ENCODE assay signal across 23 cellular contexts in genomic region chr20:15482525-15482924, GRCh38.
DNase-seq lines count a peak whose midpoint lies in the region; ATAC-seq and TF ChIP-seq lines count a peak whose summit lies in the region.
"Had no signal": no experiment of that assay in that cellular context is flagged by ENCODE, and none has a peak within 500 bp of the region (broad histone marks: within the 10 kb centered on the region; RNA-seq: fewer than 3 reads in every experiment).

No MANE protein-coding gene starts in this region.

- ATAC-seq in SK-N-SH treated with all-trans-retinoic acid at 6 μM for 48 hours: no peak
- ATAC-seq in PC-3: no peak
- ATAC-seq: HCT116 had no signal

- no TSS peak for BruUV-seq in PC-3 (replicated peaks; lab: Mats Ljungman, UMichigan)

- TF ChIP-seq CTCF in SK-N-SH (IDR thresholded peaks at IDR 0.05) (peak; percentile 23; the same call in 1 of the 2 replicates), PC-3 (conservative IDR thresholded peaks at IDR 0.05; ENCODE audit: low read depth, low read length) (0 out of 2 replicates have a peak, but pooled peaks have one; percentile 28), epithelial cell of proximal tubule (conservative IDR thresholded peaks at IDR 0.05; ENCODE audit: low read depth, low read length) (peak; percentile 14), osteocyte (IDR thresholded peaks at IDR 0.05) (peak; percentile 12)

- H3K4me1 Mint-ChIP-seq in osteocyte (ENCODE audit: unreplicated experiment): peaks cover 11% of the 10 kb centered on the region
- H3K4me1 Mint-ChIP-seq: CD8-positive, alpha-beta memory T cell had no signal

- CTCF ChIA-PET in SK-N-SH (lab: Yijun Ruan, JAX) (interaction anchor here (0.8 kb wide), 1 partner anchor 440 kb away, joined by 3 read pairs; no protein-coding TSS in a partner anchor), PC-3 (lab: Charles Lee) (no interaction called here)

- intact Hi-C loops in PC-3 (cut with micrococcal nuclease): no loop called here

- H3K4me1 ChIP-seq in SK-N-SH (ENCODE audit: control insufficient read depth in 1 of 2, insufficient read depth in 2 of 2, low read depth in 1 of 2, low read length in 1 of 2): no peaks in the 10 kb centered on the region
- peaks cover 5% of the 10 kb centered on the region for H3K4me1 ChIP-seq in PC-3 (ENCODE audit: insufficient read depth, low read length)

- DNase-seq in SK-N-SH (no peak), PC-3 (peak; percentile 26), epithelial cell of proximal tubule (ENCODE audit: low read depth) (no peak), osteocyte (ENCODE audit: extremely low spot score, unreplicated experiment) (no peak), T1000 (lab: John Stamatoyannopoulos, UW) (no peak)
- no peak for DNase-seq in stimulated activated CD4-positive, alpha-beta T cell treated with anti-CD3 and anti-CD28 coated beads, Interleukin-2, amount 100 ng/mL, for 24 hours
- DNase-seq in activated CD4-positive, CD25-positive, alpha-beta regulatory T cell (lab: John Stamatoyannopoulos, UW): no peak
- DNase-seq: C1 segment of cervical spinal cord; CD8-positive, alpha-beta memory T cell; DND-41; MG63; NCI-H1092; NCI-H1436 treated with DMSO at 0.1 percent for 48 hours; NCI-H2029; NCI-H510A; NCI-H748 treated with DMSO at 0.1 percent for 48 hours; OCI-M1; RPMI8226; SHP77 treated with DMSO at 0.1 percent for 48 hours had no signal

- H3K4me3 Mint-ChIP-seq in osteocyte (ENCODE audit: unreplicated experiment): no peak overlapping the region
- H3K4me3 Mint-ChIP-seq: CD8-positive, alpha-beta memory T cell had no signal

- peaks cover 3% of the 10 kb centered on the region for H3K9me3 Mint-ChIP-seq in osteocyte (ENCODE audit: unreplicated experiment)

- H3K27me3 ChIP-seq in SK-N-SH (ENCODE audit: insufficient read depth) (no peaks in the 10 kb centered on the region), PC-3 (ENCODE audit: low read length) (no peaks in the 10 kb centered on the region)
- H3K27me3 ChIP-seq: MG63 had no signal

- H3K4me3 ChIP-seq in SK-N-SH (ENCODE audit: low read depth in 2 of 2, low read length in 1 of 2): no peak overlapping the region
- no peak overlapping the region for H3K4me3 ChIP-seq in PC-3 (ENCODE audit: low read length)
- H3K4me3 ChIP-seq in epithelial cell of proximal tubule (ENCODE audit: low read depth, low read length): no peak overlapping the region
- H3K4me3 ChIP-seq: MG63 had no signal

- H3K36me3 ChIP-seq in SK-N-SH (replicated peaks in 1 of 2; ENCODE audit: control insufficient read depth in 1 of 2, insufficient read depth in 2 of 2, low read length in 1 of 2) (no peaks in the 10 kb centered on the region), PC-3 (ENCODE audit: low read depth, low read length) (no peaks in the 10 kb centered on the region)
- H3K36me3 ChIP-seq: MG63 had no signal

- H3K79me2 ChIP-seq in SK-N-SH (ENCODE audit: insufficient read depth) (no peaks in the 10 kb centered on the region), PC-3 (ENCODE audit: low read length) (no peaks in the 10 kb centered on the region)

- 55% methylated on average over 3 of the region's 3 CpGs for WGBS in SK-N-SH (ENCODE audit: low lambda C conversion rate)

- no peak overlapping the region for H3K27ac ChIP-seq in SK-N-SH (ENCODE audit: low read depth in 2 of 2, low read length in 1 of 2)
- H3K27ac ChIP-seq in PC-3 (ENCODE audit: low read length): no peak overlapping the region
- H3K27ac ChIP-seq: HL-60, KMS-11 had no signal

- POLR2A ChIA-PET in SK-N-SH (lab: Yijun Ruan, JAX) (no interaction called here), PC-3 (lab: Charles Lee; ENCODE audit: unreplicated experiment) (no interaction called here)

- no peak for TF ChIP-seq EP300 in SK-N-SH (IDR thresholded peaks at IDR 0.05; ENCODE audit: borderline replicate concordance in 1 of 2, low read depth in 1 of 2, low read length in 1 of 2)

- H2AFZ ChIP-seq in SK-N-SH (ENCODE audit: low read depth): no peak overlapping the region
- no peak overlapping the region for H2AFZ ChIP-seq in PC-3 (ENCODE audit: low read length)

- H3K4me2 ChIP-seq in SK-N-SH: no peak overlapping the region
- no peak overlapping the region for H3K4me2 ChIP-seq in PC-3 (ENCODE audit: low read length)
- H3K4me2 ChIP-seq: KMS-11 had no signal

- no peak for TF ChIP-seq RAD21 in SK-N-SH (IDR thresholded peaks at IDR 0.05; ENCODE audit: low read length)

- H3K27me3 Mint-ChIP-seq in osteocyte (ENCODE audit: unreplicated experiment): no peaks in the 10 kb centered on the region
- H3K27me3 Mint-ChIP-seq: CD8-positive, alpha-beta memory T cell had no signal

- H3F3A ChIP-seq in SK-N-SH (replicated peaks; ENCODE audit: insufficient read depth): no peaks in the 10 kb centered on the region
- no peaks in the 10 kb centered on the region for H3F3A ChIP-seq in PC-3 (ENCODE audit: low read length, unreplicated experiment)

- H3K9ac ChIP-seq in SK-N-SH: no peak overlapping the region
- no peak overlapping the region for H3K9ac ChIP-seq in PC-3 (ENCODE audit: low read length)
- H3K9ac ChIP-seq: KMS-11 had no signal

- H3K27ac Mint-ChIP-seq in osteocyte (ENCODE audit: unreplicated experiment): no peak overlapping the region
- H3K27ac Mint-ChIP-seq: CD8-positive, alpha-beta memory T cell had no signal

- H4K20me1 ChIP-seq in SK-N-SH (ENCODE audit: insufficient read depth): no peaks in the 10 kb centered on the region
- H4K20me1 ChIP-seq in PC-3 (ENCODE audit: low read length): no peaks in the 10 kb centered on the region

- H3K36me3 Mint-ChIP-seq in osteocyte (ENCODE audit: unreplicated experiment): no peaks in the 10 kb centered on the region
- H3K36me3 Mint-ChIP-seq: CD8-positive, alpha-beta memory T cell had no signal

- H3K9me2 ChIP-seq in SK-N-SH: no peaks in the 10 kb centered on the region
- 0 out of 2 replicates have a peak, but pooled peaks cover 3% of the 10 kb centered on the region for H3K9me2 ChIP-seq in PC-3 (replicated peaks; ENCODE audit: low read length)

- H3K9me3 ChIP-seq in SK-N-SH: no peaks in the 10 kb centered on the region
- H3K9me3 ChIP-seq in PC-3 (ENCODE audit: low read length): no peaks in the 10 kb centered on the region
- H3K9me3 ChIP-seq: MG63 had no signal

TF ChIP-seq in SK-N-SH, 30 proteins besides CTCF, POLR2A, EP300 and RAD21:
- no peak for TF ChIP-seq GATA2 (CRISPR knock-in tag; IDR thresholded peaks at IDR 0.05)

TF ChIP-seq in SK-N-SH treated with all-trans-retinoic acid at 6 μM for 48 hours, 23 proteins besides CTCF, POLR2A, EP300 and RAD21 (continues in another document):
- no peak for TF ChIP-seq ZNF8 (CRISPR knock-in tag; IDR thresholded peaks at IDR 0.05)
- no peak for TF ChIP-seq CSDC2 (CRISPR knock-in tag; IDR thresholded peaks at IDR 0.05)
- TF ChIP-seq ISL1 (CRISPR knock-in tag; IDR thresholded peaks at IDR 0.05): no peak
- no peak for TF ChIP-seq CSRNP3 (CRISPR knock-in tag; IDR thresholded peaks at IDR 0.05)
- no peak for TF ChIP-seq ZFP3 (CRISPR knock-in tag; IDR thresholded peaks at IDR 0.05)
- TF ChIP-seq BACH2 (CRISPR knock-in tag; IDR thresholded peaks at IDR 0.05; ENCODE audit: borderline replicate concordance): no peak
- no peak for TF ChIP-seq RARB (CRISPR knock-in tag; IDR thresholded peaks at IDR 0.05)
- TF ChIP-seq CREB5 (CRISPR knock-in tag; IDR thresholded peaks at IDR 0.05; ENCODE audit: low read depth): no peak
- TF ChIP-seq TSHZ2 (CRISPR knock-in tag; IDR thresholded peaks at IDR 0.05): no peak
- TF ChIP-seq GLIS3 (CRISPR knock-in tag; IDR thresholded peaks at IDR 0.05): no peak
